8 cellular contexts compared by ENCODE assay signal in the genomic region with DNA sequence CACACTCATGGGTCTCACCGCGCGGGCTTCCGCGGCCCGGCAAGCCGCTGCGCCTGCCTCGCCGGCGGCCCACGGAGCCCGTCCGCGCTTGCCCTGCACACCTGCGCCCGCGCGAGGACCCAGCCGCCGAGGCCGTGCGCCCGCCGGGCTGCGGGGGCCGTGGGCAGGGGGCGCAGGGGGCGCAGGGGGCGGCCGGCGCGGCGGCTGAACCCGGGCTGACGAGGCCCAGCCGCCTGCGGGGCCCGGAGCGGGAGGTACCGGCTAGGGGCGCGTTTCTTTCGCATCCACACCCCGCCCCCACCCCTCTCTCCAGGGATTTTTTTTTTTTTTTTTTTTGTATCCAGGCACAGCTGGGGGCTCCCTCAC. TPM values are rescaled to one million over a fixed set of nuclear protein-coding genes. Genes with fewer than 3 reads are reported as not detected.
A peak's percentile ranks its signal among the peaks of the same experiment; 100 is the strongest.
DNase-seq lines count a peak whose midpoint lies in the region; ATAC-seq and TF ChIP-seq lines count a peak whose summit lies in the region.

No MANE protein-coding gene starts in this region.

- no peak overlapping the region for H4K5ac ChIP-seq in mesendoderm (ENCODE audit: low read length)

- no peak overlapping the region for H3K9ac ChIP-seq in mesendoderm (ENCODE audit: low read length)

- H3K23ac ChIP-seq in mesendoderm (ENCODE audit: low read length), result no peak overlapping the region

- H2AK5ac ChIP-seq in mesendoderm (ENCODE audit: low read length), result no peak overlapping the region

- H3K18ac ChIP-seq in mesendoderm (ENCODE audit: low read length), result no peak overlapping the region

- H3K56ac ChIP-seq in mesendoderm (ENCODE audit: low read length), result no peak overlapping the region

- peak overlapping the region; percentile 95 for H3K4me3 Mint-ChIP-seq in activated naive CD4-positive, alpha-beta T cell treated with anti-CD3 and anti-CD28 coated beads, Interleukin-2, amount 50 U/mL, for 24 hours

- H3K4me1 ChIP-seq in mesendoderm (ENCODE audit: control insufficient read depth, low read depth, low read length) (peaks cover 4% of the 10 kb centered on the region), upper lobe of left lung (peaks cover 47 to 58% (median 51%) of the 10 kb centered on the region in 4 donors)

- peaks cover 1% of the 10 kb centered on the region for H3K36me3 Mint-ChIP-seq in activated naive CD4-positive, alpha-beta T cell treated with anti-CD3 and anti-CD28 coated beads, Interleukin-2, amount 50 U/mL, for 24 hours

- no peaks in the 10 kb centered on the region for H3K79me1 ChIP-seq in mesendoderm (ENCODE audit: low read length)

- H3K27me3 Mint-ChIP-seq in activated naive CD4-positive, alpha-beta T cell treated with anti-CD3 and anti-CD28 coated beads, Interleukin-2, amount 50 U/mL, for 24 hours, result peaks cover 66% of the 10 kb centered on the region

- in situ Hi-C loops in astrocyte of the cerebellum (cut with HindIII; ENCODE audit: low sequenced_read_pairs), result loop anchor here (10.0 kb wide), 1 partner anchor 376 kb away; no protein-coding TSS in a partner anchor

- no CpG with 5 or more reads among the region's 45 CpGs for WGBS in mesendoderm (ENCODE audit: extremely low coverage, insufficient coverage, low lambda C conversion rate)
- 3% methylated on average over 15 of the region's 45 CpGs; no CpG with 5 or more reads in 1 of the 2 donors for WGBS in upper lobe of left lung, 2 donors

- H2BK120ac ChIP-seq in mesendoderm (ENCODE audit: low read depth, low read length), result no peak overlapping the region

- peaks cover 41% of the 10 kb centered on the region for H3K4me1 Mint-ChIP-seq in activated naive CD4-positive, alpha-beta T cell treated with anti-CD3 and anti-CD28 coated beads, Interleukin-2, amount 50 U/mL, for 24 hours

- H3K79me2 ChIP-seq in mesendoderm (ENCODE audit: control insufficient read depth, insufficient read depth, low read length), result no peaks in the 10 kb centered on the region

- ATAC-seq in upper lobe of left lung (ENCODE audit: low FRiP score in 2 of 2) (no peak), HG03196 (IDR thresholded peaks at IDR 0.05; ENCODE audit: unreplicated experiment) (no peak)

- H3K4me2 ChIP-seq in mesendoderm (ENCODE audit: low read length), result peak overlapping the region; percentile 63

- TF ChIP-seq POLR2A in upper lobe of left lung (IDR thresholded peaks at IDR 0.05), result no peak

- H3K27ac ChIP-seq in mesendoderm (ENCODE audit: low read depth, low read length) (no peak overlapping the region), upper lobe of left lung (no peak overlapping the region)

- no peaks in the 10 kb centered on the region for H3K36me3 ChIP-seq in mesendoderm (ENCODE audit: control insufficient read depth, insufficient read depth, low read length)
- no peaks in the 10 kb centered on the region for H3K36me3 ChIP-seq in upper lobe of left lung

- no peak for TF ChIP-seq CTCF in astrocyte of the cerebellum (IDR thresholded peaks at IDR 0.05; ENCODE audit: low read depth, low read length, missing control alignments)
- no peak for TF ChIP-seq CTCF in upper lobe of left lung (IDR thresholded peaks at IDR 0.05)

- H3K9me3 ChIP-seq in upper lobe of left lung, result no peaks in the 10 kb centered on the region

- H3K4me3 ChIP-seq in astrocyte of the cerebellum (ENCODE audit: low read depth, low read length), result peak overlapping the region; percentile 51
- H3K4me3 ChIP-seq in mesendoderm (ENCODE audit: low read length), result no peak overlapping the region
- peak overlapping the region in 3 of 4 donors; percentile 50 to 66 (median 62) for H3K4me3 ChIP-seq in upper lobe of left lung

- no peak for TF ChIP-seq EP300 in upper lobe of left lung (IDR thresholded peaks at IDR 0.05)

- no peak overlapping the region for H3K27ac Mint-ChIP-seq in activated naive CD4-positive, alpha-beta T cell treated with anti-CD3 and anti-CD28 coated beads, Interleukin-2, amount 50 U/mL, for 24 hours

- no peak overlapping the region for H2BK5ac ChIP-seq in mesendoderm (ENCODE audit: low read length)

- DNase-seq in activated naive CD4-positive, alpha-beta T cell treated with Interleukin-2 at 50 U/mL for 16 hours, result no peak
- DNase-seq in astrocyte of the cerebellum (ENCODE audit: low read depth) (no peak), mesendoderm (no peak), upper lobe of left lung (no peak), AML-193 (lab: John Stamatoyannopoulos, UW) (no peak)
- no peak for DNase-seq in stimulated activated naive CD4-positive, alpha-beta T cell treated with Interleukin-2 at 50 U/mL for 16 hours (lab: John Stamatoyannopoulos, UW)

- peaks cover 73% of the 10 kb centered on the region for H3K27me3 ChIP-seq in mesendoderm (ENCODE audit: insufficient read depth, low read length, poor library complexity)
- H3K27me3 ChIP-seq in upper lobe of left lung, result peaks cover 0 to 56% (median 35%) of the 10 kb centered on the region in 4 donors

- H3K4ac ChIP-seq in mesendoderm (ENCODE audit: low read depth, low read length), result no peak overlapping the region

- H4K8ac ChIP-seq in mesendoderm (ENCODE audit: low read depth, low read length), result no peak overlapping the region

- no peaks in the 10 kb centered on the region for H3K9me3 Mint-ChIP-seq in activated naive CD4-positive, alpha-beta T cell treated with anti-CD3 and anti-CD28 coated beads, Interleukin-2, amount 50 U/mL, for 24 hours

- no peak overlapping the region for H2BK15ac ChIP-seq in mesendoderm (replicated peaks; ENCODE audit: low read depth)

RNA-seq across cellular contexts. Expression of gene OSTM1, which starts 43.8 kb away (rescaled TPM):
- polyA plus RNA-seq in mesendoderm (2013, experiment 1 of 2), result 9.2 TPM
- 9.2 TPM for polyA plus RNA-seq in mesendoderm (2013, experiment 2 of 2)
- total RNA-seq in upper lobe of left lung, result 10 to 100 TPM; 13.6 to 90.9 (median 49.9) TPM

RNA-seq across cellular contexts. Expression of gene NR2E1, which starts 47.5 kb away (rescaled TPM):
- polyA plus RNA-seq in mesendoderm (2013, experiment 1 of 2), result not detected
- polyA plus RNA-seq in mesendoderm (2013, experiment 2 of 2), result not detected
- not detected for total RNA-seq in upper lobe of left lung
